Comparison of ENCODE assay signal across 15 cellular contexts in the genomic region with DNA sequence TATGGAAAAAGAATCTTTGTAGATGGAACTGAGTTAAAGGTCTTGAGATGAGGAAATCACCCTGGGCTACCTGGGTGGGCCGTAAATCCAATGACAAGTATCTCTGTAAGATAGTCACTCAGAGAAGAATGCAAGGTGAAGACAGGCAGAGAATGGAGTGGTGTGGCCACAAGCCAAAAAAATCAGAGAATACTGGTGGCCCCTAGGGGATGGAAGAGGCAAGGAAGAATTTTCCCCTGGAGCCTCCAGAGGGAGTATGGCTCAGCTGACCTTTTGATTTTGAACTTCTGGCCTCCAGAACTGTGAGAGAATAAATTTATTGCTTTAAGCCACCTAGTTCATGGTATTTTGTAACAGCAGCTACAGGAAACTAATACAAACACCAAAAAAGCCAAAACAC. TPM values are rescaled to one million over a fixed set of nuclear protein-coding genes. Genes with fewer than 3 reads are reported as not detected.
A peak's percentile ranks its signal among the peaks of the same experiment; 100 is the strongest.
DNase-seq lines count a peak whose midpoint lies in the region; ATAC-seq and TF ChIP-seq lines count a peak whose summit lies in the region.
"Had no signal": no experiment of that assay in that cellular context is flagged by ENCODE, and none has a peak within 500 bp of the region (broad histone marks: within the 10 kb centered on the region; RNA-seq: fewer than 3 reads in every experiment).

No MANE protein-coding gene starts in this region.

- H3K9me2 ChIP-seq in MM.1S (replicated peaks; ENCODE audit: insufficient read depth, low read length), result no peaks in the 10 kb centered on the region

- H3K9me3 ChIP-seq in stomach, result no peaks in the 10 kb centered on the region
- H3K9me3 ChIP-seq in MM.1S (replicated peaks; ENCODE audit: insufficient read depth, low read length), result no peaks in the 10 kb centered on the region
- H3K9me3 ChIP-seq: gastroesophageal sphincter, right atrium auricular region, tibial artery had no signal

- no peaks in the 10 kb centered on the region for H3F3A ChIP-seq in MM.1S (ENCODE audit: insufficient read depth, low read length)

- TF ChIP-seq EP300 in stomach (IDR thresholded peaks at IDR 0.05), result no peak

- H4K20me1 ChIP-seq in MM.1S (ENCODE audit: insufficient read depth, low read length), result no peaks in the 10 kb centered on the region

- DNase-seq in HT-29 (ENCODE audit: low spot score) (peak; percentile 63), brain microvascular endothelial cell (peak; percentile 61), left kidney (ENCODE audit: low read depth, low spot score) (peak; percentile 44), stomach (no peak), MM.1S (no peak), posterior vena cava (ENCODE audit: low spot score) (no peak)
- DNase-seq: activated B cell treated with CpG ODN at 0.5 μM for 24 hours; activated T-cell treated with anti-CD3 and anti-CD28 coated beads, Interleukin-2, amount 50 U/mL, for 48 hours; CD8-positive, alpha-beta memory T cell; NCI-H187; tibial artery had no signal

- H3K27ac ChIP-seq in C4-2B (no peak overlapping the region), brain microvascular endothelial cell (peak overlapping the region; percentile 1), stomach (no peak overlapping the region), MM.1S (ENCODE audit: low read length) (no peak overlapping the region)
- H3K27ac ChIP-seq: gastroesophageal sphincter, right atrium auricular region, tibial artery had no signal

- H3K36me3 ChIP-seq in brain microvascular endothelial cell (replicated peaks) (no peaks in the 10 kb centered on the region), stomach (no peaks in the 10 kb centered on the region), MM.1S (replicated peaks; ENCODE audit: insufficient read depth, low read length) (no peaks in the 10 kb centered on the region)
- H3K36me3 ChIP-seq: gastroesophageal sphincter, right atrium auricular region, tibial artery had no signal

- TF ChIP-seq CTCF in C4-2B (conservative IDR thresholded peaks at IDR 0.05), result peak; percentile 37
- TF ChIP-seq CTCF in brain microvascular endothelial cell (IDR thresholded peaks at IDR 0.05; ENCODE audit: low read depth, low read length, missing control alignments), result peak; percentile 64
- no peak for TF ChIP-seq CTCF in stomach (IDR thresholded peaks at IDR 0.05)
- no peak for TF ChIP-seq CTCF in MM.1S (IDR thresholded peaks at IDR 0.05; ENCODE audit: low read length)

- no peak overlapping the region for H2AFZ ChIP-seq in MM.1S (ENCODE audit: low read length)

- no peak overlapping the region for H3K4me3 ChIP-seq in brain microvascular endothelial cell (ENCODE audit: low read depth, low read length)
- no peak overlapping the region for H3K4me3 ChIP-seq in stomach
- H3K4me3 ChIP-seq in MM.1S (ENCODE audit: low read length), result no peak overlapping the region
- H3K4me3 ChIP-seq: gastroesophageal sphincter, right atrium auricular region, tibial artery had no signal

- H3K4me1 ChIP-seq in stomach (no peaks in the 10 kb centered on the region), MM.1S (ENCODE audit: low read length) (no peaks in the 10 kb centered on the region)
- H3K4me1 ChIP-seq: gastroesophageal sphincter, right atrium auricular region had no signal

- no peak overlapping the region for H3K4me2 ChIP-seq in MM.1S (ENCODE audit: low read depth, low read length)

- H3K9ac ChIP-seq in MM.1S (ENCODE audit: low read length), result no peak overlapping the region

- in situ Hi-C loops in brain microvascular endothelial cell (cut with HindIII; ENCODE audit: low pct_ligation_motif_present, low sequenced_read_pairs), result no loop called here

- no peak for TF ChIP-seq POLR2A in stomach (IDR thresholded peaks at IDR 0.05)

- intact Hi-C loops in stomach (cut with DNase I; ENCODE audit: low total_unique reads), result no loop called here
- intact Hi-C loops in posterior vena cava (cut with DNase I), result no loop called here

- H3K79me2 ChIP-seq in MM.1S (ENCODE audit: low read length), result no peaks in the 10 kb centered on the region

- no peaks in the 10 kb centered on the region for H3K27me3 ChIP-seq in brain microvascular endothelial cell (replicated peaks)
- no peaks in the 10 kb centered on the region for H3K27me3 ChIP-seq in stomach
- no peaks in the 10 kb centered on the region for H3K27me3 ChIP-seq in MM.1S (replicated peaks; ENCODE audit: insufficient read depth, low read length)
- H3K27me3 ChIP-seq: gastroesophageal sphincter, right atrium auricular region, tibial artery had no signal

- 94 to 98% (median 97%) methylated on average over 1 of the region's 1 CpG for WGBS in stomach, 5 donors

- ATAC-seq in GM19351 (IDR thresholded peaks at IDR 0.05; ENCODE audit: unreplicated experiment), result no peak
- ATAC-seq: gastroesophageal sphincter had no signal

RNA-seq across cellular contexts. Expression of a gene that starts 32.7 kb away (rescaled TPM):
- not detected in 2 replicates for total RNA-seq in HT-29 (2014; rRNA removed; shearing (Covaris generic))
- total RNA-seq in stomach (not detected), posterior vena cava (not detected)
- polyA plus RNA-seq in stomach, result not detected
- total RNA-seq: activated B cell treated with CpG ODN at 0.5 μM for 24 hours; CD8-positive, alpha-beta memory T cell; right atrium auricular region had no signal
- polyA plus RNA-seq: CD8-positive, alpha-beta memory T cell had no signal

Comparison
In these comparisons a context has a peak if more than half of its experiments do, and no peak if none do; other contexts are left out.
1. CTCF ChIP-seq: peak in C4-2B (single experiment) and brain microvascular endothelial cell (single experiment); none in stomach (0 of 7) and MM.1S (single experiment).
2. DNase-seq: peak in HT-29 (single experiment), brain microvascular endothelial cell (single experiment) and left kidney (single experiment); none in stomach (single experiment), MM.1S (single experiment) and posterior vena cava (single experiment).